Comparison of ENCODE assay signal across 21 cellular contexts in genomic region chr18:53526092-53526491, GRCh38.
A peak's percentile ranks its signal among the peaks of the same experiment; 100 is the strongest.
DNase-seq lines count a peak whose midpoint lies in the region; TF ChIP-seq lines count a peak whose summit lies in the region.
"Had no signal": no experiment of that assay in that cellular context is flagged by ENCODE, and none has a peak within 500 bp of the region (broad histone marks: within the 10 kb centered on the region; RNA-seq: fewer than 3 reads in every experiment).

No MANE protein-coding gene starts in this region.

- TF ChIP-seq EP300 in sigmoid colon (IDR thresholded peaks at IDR 0.05) = no peak

- H3K27me3 ChIP-seq in OCI-LY3 (ENCODE audit: low read depth, low read length) (no peaks in the 10 kb centered on the region), sigmoid colon (no peaks in the 10 kb centered on the region)
- H3K27me3 ChIP-seq: BLaER1 treated with 17β-estradiol and CSF1 and Interleukin-3, amounts not matched to agents 10 nM and 100 nM had no signal

- H3K4me3 ChIP-seq in OCI-LY3 (ENCODE audit: low read length) = no peak overlapping the region
- no peak overlapping the region for H3K4me3 ChIP-seq in sigmoid colon
- H3K4me3 ChIP-seq: A549; BLaER1 treated with 17β-estradiol and CSF1 and Interleukin-3, amounts not matched to agents 10 nM and 100 nM; GM12878 had no signal

- H3K27ac ChIP-seq in OCI-LY3 (ENCODE audit: low read length) (no peak overlapping the region), sigmoid colon (no peak overlapping the region)
- H3K27ac ChIP-seq: 22Rv1; A549; BLaER1 treated with 17β-estradiol and CSF1 and Interleukin-3, amounts not matched to agents 10 nM and 100 nM; C4-2B had no signal

- no peaks in the 10 kb centered on the region for H3K4me1 ChIP-seq in OCI-LY3 (ENCODE audit: low read length)
- H3K4me1 ChIP-seq in sigmoid colon = no peaks in the 10 kb centered on the region
- H3K4me1 ChIP-seq: A549; BLaER1 treated with 17β-estradiol and CSF1 and Interleukin-3, amounts not matched to agents 10 nM and 100 nM had no signal

- H4K20me1 ChIP-seq in OCI-LY3 (ENCODE audit: insufficient read depth, low read length) = no peaks in the 10 kb centered on the region
- H4K20me1 ChIP-seq: BLaER1 treated with 17β-estradiol and CSF1 and Interleukin-3, amounts not matched to agents 10 nM and 100 nM had no signal

- intact Hi-C loops in sigmoid colon (cut with DNase I) = no loop called here

- H2AFZ ChIP-seq in OCI-LY3 (ENCODE audit: low read depth, low read length) = peak overlapping the region; percentile 4; the same call in 1 of the 2 replicates

- TF ChIP-seq CTCF in OCI-LY3 (IDR thresholded peaks at IDR 0.05; ENCODE audit: low read depth, low read length) = no peak
- no peak for TF ChIP-seq CTCF in sigmoid colon (IDR thresholded peaks at IDR 0.05)

- WGBS in sigmoid colon, 2 donors = 45 to 60% methylated on average over 3 of the region's 3 CpGs

- no peak overlapping the region for H3K9ac ChIP-seq in OCI-LY3 (ENCODE audit: low read length)
- H3K9ac ChIP-seq: BLaER1 treated with 17β-estradiol and CSF1 and Interleukin-3, amounts not matched to agents 10 nM and 100 nM had no signal

- no peak overlapping the region for H3K4me2 ChIP-seq in OCI-LY3 (ENCODE audit: low read length)
- H3K4me2 ChIP-seq: A549; BLaER1 treated with 17β-estradiol and CSF1 and Interleukin-3, amounts not matched to agents 10 nM and 100 nM had no signal

- H3K79me2 ChIP-seq in OCI-LY3 (ENCODE audit: low read length) = no peaks in the 10 kb centered on the region

- H3K9me3 ChIP-seq in OCI-LY3 (ENCODE audit: insufficient read depth, low read length) (peaks cover 4% of the 10 kb centered on the region; the same call in 1 of the 2 replicates), sigmoid colon (no peaks in the 10 kb centered on the region)
- H3K9me3 ChIP-seq: A549 had no signal

- peak; percentile 35 to 77 for DNase-seq in NCI-H446 (lab: John Stamatoyannopoulos, UW)
- peak; percentile 67 for DNase-seq in sigmoid colon
- DNase-seq in effector CD8-positive, alpha-beta T cell (lab: John Stamatoyannopoulos, UW) = no peak
- no peak for DNase-seq in COLO668 (lab: John Stamatoyannopoulos, UW; ENCODE audit: unreplicated experiment)
- DNase-seq: AML-193; CD4-positive, alpha-beta T cell; CD8-positive, alpha-beta T cell; COR-L47; DMS 273 treated with DMSO at 0.1 percent for 48 hours; DMS153; DMS53; DMS79; DND-41; EL; GDM1 had no signal

- H3K36me3 ChIP-seq in OCI-LY3 (replicated peaks; ENCODE audit: low read depth, low read length) = no peaks in the 10 kb centered on the region
- no peaks in the 10 kb centered on the region for H3K36me3 ChIP-seq in sigmoid colon
- H3K36me3 ChIP-seq: BLaER1 treated with 17β-estradiol and CSF1 and Interleukin-3, amounts not matched to agents 10 nM and 100 nM had no signal

- no peak for TF ChIP-seq POLR2A in sigmoid colon (IDR thresholded peaks at IDR 0.05)

Comparison
In these comparisons a context has a peak if more than half of its experiments do, and no peak if none do; other contexts are left out.
1. DNase-seq: peak in NCI-H446 (2 of 2) and sigmoid colon (single experiment); none in effector CD8-positive, alpha-beta T cell (single experiment) and COLO668 (single experiment).